18 cellular contexts compared by ENCODE assay signal in genomic region chr3:7728566-7729519, GRCh38.
"Had no signal": no experiment of that assay in that cellular context is flagged by ENCODE, and none has a peak within 500 bp of the region (broad histone marks: within the 10 kb centered on the region; RNA-seq: fewer than 3 reads in every experiment).

No MANE protein-coding gene starts in this region.

- H3K27ac ChIP-seq: body of pancreas, tibial nerve, uterus had no signal

- H3K36me3 ChIP-seq: tibial nerve, uterus had no signal

- H3K4me3 ChIP-seq: body of pancreas, lung, tibial nerve, uterus had no signal

- H3K4me1 ChIP-seq: body of pancreas, tibial nerve, uterus had no signal

- ATAC-seq: activated CD8-positive, alpha-beta memory T cell treated with anti-CD3 and anti-CD28 coated beads, Interleukin-2, amount 10 ng/mL, durations not matched to agents 7 days and 5 days; body of pancreas; natural killer cell treated with Interleukin-12 subunit alpha and Interleukin-12 subunit beta and Interleukin-15 and Interleukin-18, amount 100 ng/mL, for 72 hours; stimulated activated naive CD8-positive, alpha-beta T cell treated with anti-CD3 and anti-CD28 coated beads, Interleukin-15, Interleukin-2, amounts not matched to agents 100 U/mL and 50 U/mL, for 24 hours; WTC11 had no signal

- H3K9me3 ChIP-seq: body of pancreas, tibial nerve, uterus had no signal

- DNase-seq: activated CD4-positive, alpha-beta memory T cell treated with anti-CD3 and anti-CD28 coated beads, Interleukin-2, amount 10 ng/mL, durations not matched to agents 7 days and 5 days; activated CD4-positive, alpha-beta T cell treated with anti-CD3 and anti-CD28 coated beads for 48 hours; activated CD8-positive, alpha-beta memory T cell treated with anti-CD3 and anti-CD28 coated beads, Interleukin-2, amount 10 ng/mL, durations not matched to agents 7 days and 5 days; activated naive CD4-positive, alpha-beta T cell treated with Interleukin-2 at 50 U/mL for 16 hours; activated T-cell treated with anti-CD3 and anti-CD28 coated beads, Interleukin-2, amount 50 U/mL, for 1 hour; body of pancreas; foreskin fibroblast; posterior cingulate gyrus; stimulated activated CD4-positive, alpha-beta T cell treated with anti-CD3 and anti-CD28 coated beads, Interleukin-12 subunit alpha, Interleukin-12 subunit beta, amount 100 ng/mL, for 4 hours; stimulated activated CD4-positive, alpha-beta T cell treated with anti-CD3 and anti-CD28 coated beads, Interleukin-1b, Interleukin-23, amount 100 ng/mL, for 48 hours; stimulated activated CD8-positive, alpha-beta memory T cell treated with anti-CD3 and anti-CD28 coated beads, Interleukin-4, amount 100 ng/mL, for 48 hours; stimulated activated naive CD8-positive, alpha-beta T cell treated with anti-CD3 and anti-CD28 coated beads, Interleukin-15, Interleukin-2, amounts not matched to agents 100 U/mL and 50 U/mL, for 24 hours; uterus had no signal

- H3K27me3 ChIP-seq: body of pancreas, tibial nerve, uterus had no signal

- FAIRE-seq: TTC549 had no signal
